Comparison of ENCODE assay signal across 1 cellular context in genomic region chr1:27377760-27378495, GRCh38.
TF ChIP-seq lines count a peak whose summit lies in the region.

No MANE protein-coding gene starts in this region.

TF ChIP-seq in HEK293, 187 proteins besides CTCF, POLR2A, EP300 and RAD21 (continued from another document):
- no peak for TF ChIP-seq BCL6B (tag by site-specific recombination; IDR thresholded peaks at IDR 0.05)
- TF ChIP-seq ZNF155 (tag by site-specific recombination; IDR thresholded peaks at IDR 0.05), result no peak
- TF ChIP-seq ZNF48 (tag by site-specific recombination; IDR thresholded peaks at IDR 0.05), result no peak
- TF ChIP-seq HOXA7 (CRISPR knock-in tag; IDR thresholded peaks at IDR 0.05; ENCODE audit: borderline replicate concordance), result no peak
- TF ChIP-seq ZNF600 (tag by site-specific recombination; IDR thresholded peaks at IDR 0.05), result no peak
- TF ChIP-seq SCRT2 (tag by site-specific recombination; IDR thresholded peaks at IDR 0.05), result no peak
- TF ChIP-seq PRDM2 (tag by site-specific recombination; IDR thresholded peaks at IDR 0.05; ENCODE audit: borderline replicate concordance), result no peak
- no peak for TF ChIP-seq ZNF624 (tag by site-specific recombination; IDR thresholded peaks at IDR 0.05)
- no peak for TF ChIP-seq ZNF791 (tag by site-specific recombination; IDR thresholded peaks at IDR 0.05)
- no peak for TF ChIP-seq ZNF701 (tag by site-specific recombination; IDR thresholded peaks at IDR 0.05)
